ENCODE assay signal across 23 cellular contexts in genomic region chr11:64648551-64648950, GRCh38. TPM values are rescaled to one million over a fixed set of nuclear protein-coding genes. Genes with fewer than 3 reads are reported as not detected.
DNase-seq lines count a peak whose midpoint lies in the region; ATAC-seq, FAIRE-seq and TF ChIP-seq lines count a peak whose summit lies in the region.
"Had no signal": no experiment of that assay in that cellular context is flagged by ENCODE, and none has a peak within 500 bp of the region (broad histone marks: within the 10 kb centered on the region; RNA-seq: fewer than 3 reads in every experiment).

No MANE protein-coding gene starts in this region.

- no peaks in the 10 kb centered on the region for H3K9me3 ChIP-seq in BLaER1 treated with 17β-estradiol and CSF1 and Interleukin-3, amounts not matched to agents 10 nM and 100 nM (replicated peaks in 1 of 11)
- H3K9me3 ChIP-seq in kidney (ENCODE audit: control insufficient read depth in 1 of 2, low read length in 2 of 2) = no peaks in the 10 kb centered on the region
- no peaks in the 10 kb centered on the region for H3K9me3 ChIP-seq in osteoblast (ENCODE audit: low read depth, low read length)
- H3K9me3 ChIP-seq: A549, HAP-1 had no signal

- no peak overlapping the region for H2AFZ ChIP-seq in osteoblast (ENCODE audit: low read length)
- H2AFZ ChIP-seq: GM23338 had no signal

- H4K20me1 ChIP-seq in BLaER1 treated with 17β-estradiol and CSF1 and Interleukin-3, amounts not matched to agents 10 nM and 100 nM = peaks cover 0 to 34% (median 0%) of the 10 kb centered on the region in 11 experiments; a peak in 4 of 22 replicates
- peaks cover 82% of the 10 kb centered on the region for H4K20me1 ChIP-seq in osteoblast (ENCODE audit: insufficient read depth, low read length)

- ATAC-seq in HG03108 (IDR thresholded peaks at IDR 0.05; ENCODE audit: unreplicated experiment) (no peak), HG02642 (IDR thresholded peaks at IDR 0.05; ENCODE audit: poor library complexity, unreplicated experiment) (no peak), HG02885 (IDR thresholded peaks at IDR 0.05; ENCODE audit: poor library complexity, unreplicated experiment) (no peak)
- ATAC-seq: A549, GM12878 had no signal

- TF ChIP-seq CTCF in kidney (IDR thresholded peaks at IDR 0.05; ENCODE audit: borderline replicate concordance, extremely low read depth, insufficient read depth) = no peak
- TF ChIP-seq CTCF in osteoblast (IDR thresholded peaks at IDR 0.05; ENCODE audit: extremely low read depth, low read depth, low read length) = no peak

- no peak for FAIRE-seq in kidney (lab: Jason Lieb, UNC)
- FAIRE-seq: A549, D721Med, GM12878, H54 had no signal

- H3K4me2 ChIP-seq in BLaER1 treated with 17β-estradiol and CSF1 and Interleukin-3, amounts not matched to agents 10 nM and 100 nM = peak overlapping the region in 9 of 11 experiments; percentile 37 to 86 (median 68); a peak in 17 of 22 replicates
- H3K4me2 ChIP-seq in osteoblast (ENCODE audit: insufficient read depth, low read length) = no peak overlapping the region
- H3K4me2 ChIP-seq: A549 had no signal

- no peak overlapping the region for H3K4me3 ChIP-seq in BLaER1 treated with 17β-estradiol and CSF1 and Interleukin-3, amounts not matched to agents 10 nM and 100 nM
- H3K4me3 ChIP-seq in kidney (ENCODE audit: low read length in 2 of 2) (no peak overlapping the region), osteoblast (ENCODE audit: insufficient read depth, low read length) (no peak overlapping the region)
- H3K4me3 ChIP-seq: A549, GM12878, HAP-1 had no signal

- no peak overlapping the region for H3K27ac ChIP-seq in BLaER1 treated with 17β-estradiol and CSF1 and Interleukin-3, amounts not matched to agents 10 nM and 100 nM
- H3K27ac ChIP-seq in kidney (ENCODE audit: low read depth in 2 of 2, low read length in 2 of 2) (no peak overlapping the region), osteoblast (ENCODE audit: low read depth, low read length) (no peak overlapping the region)
- H3K27ac ChIP-seq: A549 had no signal

- no peaks in the 10 kb centered on the region for H3K36me3 ChIP-seq in BLaER1 treated with 17β-estradiol and CSF1 and Interleukin-3, amounts not matched to agents 10 nM and 100 nM
- H3K36me3 ChIP-seq in kidney (ENCODE audit: control insufficient read depth in 1 of 2, insufficient read depth in 2 of 2, low read length in 2 of 2) = no peaks in the 10 kb centered on the region
- H3K36me3 ChIP-seq in osteoblast (ENCODE audit: insufficient read depth, low read length) = peaks cover 7% of the 10 kb centered on the region
- H3K36me3 ChIP-seq: HAP-1 had no signal

- intact Hi-C loops in kidney (cut with DNase I) = no loop called here

- H3K27me3 ChIP-seq in BLaER1 treated with 17β-estradiol and CSF1 and Interleukin-3, amounts not matched to agents 10 nM and 100 nM = peaks cover 15 to 45% (median 31%) of the 10 kb centered on the region in 11 experiments
- peaks cover 22% of the 10 kb centered on the region for H3K27me3 ChIP-seq in osteoblast (ENCODE audit: insufficient read depth, low read length)

- H3K4me1 ChIP-seq in BLaER1 treated with 17β-estradiol and CSF1 and Interleukin-3, amounts not matched to agents 10 nM and 100 nM = peaks cover 9 to 90% (median 68%) of the 10 kb centered on the region in 10 experiments
- peaks cover 0 to 2% of the 10 kb centered on the region in 2 donors for H3K4me1 ChIP-seq in kidney (ENCODE audit: control insufficient read depth in 1 of 2, insufficient read depth in 1 of 2, low read depth in 1 of 2, low read length in 2 of 2)
- H3K4me1 ChIP-seq in osteoblast (ENCODE audit: insufficient read depth, low read length) = peaks cover 3% of the 10 kb centered on the region

- peak overlapping the region in 2 of 11 experiments; percentile 15 to 23; a peak in 3 of 22 replicates for H3K9ac ChIP-seq in BLaER1 treated with 17β-estradiol and CSF1 and Interleukin-3, amounts not matched to agents 10 nM and 100 nM
- H3K9ac ChIP-seq in kidney (ENCODE audit: low read length in 2 of 2) = no peak overlapping the region

- H3K79me2 ChIP-seq in osteoblast (ENCODE audit: insufficient read depth, low read length) = no peaks in the 10 kb centered on the region

- peak; percentile 52 for DNase-seq in kidney
- DNase-seq in osteoblast (ENCODE audit: insufficient read length, low spot score, missing footprints) = peak; percentile 68
- DNase-seq: 8988T; ACHN; AML-193; CD4-positive, alpha-beta T cell; CD8-positive, alpha-beta memory T cell; DMS79; EL; GDM1; HFFc6 had no signal

RNA-seq across cellular contexts. Expression of gene SLC22A12, which starts 57.5 kb away (rescaled TPM):
- 5.3 TPM for total RNA-seq in kidney
- 85.9 TPM for polyA plus RNA-seq in kidney (ENCODE audit: insufficient read depth, low read depth, low replicate concordance)
- not detected in 2 replicates for total RNA-seq in osteoblast
- total RNA-seq: CD4-positive, alpha-beta T cell; CD8-positive, alpha-beta memory T cell; GM12878; GM23338; HFFc6 had no signal
- polyA plus RNA-seq: A549; BJ; CD14-positive monocyte; CD8-positive, alpha-beta memory T cell; GM12878; GM23338 had no signal
